Comparison of ENCODE assay signal across 22 cellular contexts in the genomic region with DNA sequence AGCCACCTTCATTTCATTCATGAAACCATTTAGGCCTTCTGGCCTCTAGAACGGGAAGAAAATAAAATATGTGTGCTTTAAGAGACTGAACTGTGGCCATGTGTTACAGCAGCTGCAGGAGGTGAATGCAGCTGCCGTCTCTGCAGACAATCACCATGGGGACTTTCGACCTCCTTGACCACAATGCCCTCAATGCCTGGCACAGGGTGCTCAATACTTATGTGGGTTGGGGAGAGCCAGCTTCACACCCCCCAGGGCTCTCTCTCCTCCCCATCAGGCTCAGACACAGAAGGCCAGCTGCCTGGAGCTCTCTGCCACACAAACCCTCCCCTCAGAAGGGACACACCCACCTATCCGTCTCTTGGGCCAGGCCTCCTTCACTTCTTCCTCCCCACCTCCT. TPM values are rescaled to one million over a fixed set of nuclear protein-coding genes. Genes with fewer than 3 reads are reported as not detected.
"Had no signal": no experiment of that assay in that cellular context is flagged by ENCODE, and none has a peak within 500 bp of the region (broad histone marks: within the 10 kb centered on the region; RNA-seq: fewer than 3 reads in every experiment).

No MANE protein-coding gene starts in this region.

- H3K4me1 Mint-ChIP-seq: T-cell had no signal

- H3K36me3 Mint-ChIP-seq: T-cell had no signal

- DNase-seq: KBM-7, MG63, NCI-H1092, NCI-H1105 treated with DMSO at 0.1 percent for 48 hours, NCI-H1417 treated with DMSO at 0.1 percent for 48 hours, NCI-H146, NCI-H1694 treated with DMSO at 0.1 percent for 48 hours, NCI-H1930, NCI-H2081, NCI-H2107, NCI-H2227 treated with DMSO at 0.1 percent for 48 hours, NCI-H524, NCI-H526 treated with DMSO at 0.1 percent for 48 hours, NCI-H748 treated with DMSO at 0.1 percent for 48 hours, SIG-M5, SK-N-SH, SW 1271, T-cell had no signal

- H3K36me3 ChIP-seq: MG63 had no signal

- H3K27ac Mint-ChIP-seq: T-cell had no signal

- H3K27ac ChIP-seq: HL-60 had no signal

- H3K9me3 ChIP-seq: MG63, SK-N-SH had no signal

- ATAC-seq: Right ventricle myocardium inferior, T-cell had no signal

- H3K9ac ChIP-seq: SK-N-SH had no signal

- H3K4me3 Mint-ChIP-seq: T-cell had no signal

- H3K4me3 ChIP-seq: MG63 had no signal

- H3K4me2 ChIP-seq: SK-N-SH had no signal

RNA-seq across cellular contexts. Expression of a gene that starts 43.5 kb away (rescaled TPM):
- total RNA-seq: NCI-H460, Right ventricle myocardium inferior, SK-MEL-5 had no signal
- polyA plus RNA-seq: SK-N-SH had no signal
